ENCODE assay signal across 2 cellular contexts in genomic region chr7:38291117-38291647, GRCh38.
TF ChIP-seq lines count a peak whose summit lies in the region.

No MANE protein-coding gene starts in this region.

TF ChIP-seq in SK-N-SH, 30 proteins besides CTCF, POLR2A, EP300 and RAD21 (continued from another document):
- TF ChIP-seq, protein P1, sequence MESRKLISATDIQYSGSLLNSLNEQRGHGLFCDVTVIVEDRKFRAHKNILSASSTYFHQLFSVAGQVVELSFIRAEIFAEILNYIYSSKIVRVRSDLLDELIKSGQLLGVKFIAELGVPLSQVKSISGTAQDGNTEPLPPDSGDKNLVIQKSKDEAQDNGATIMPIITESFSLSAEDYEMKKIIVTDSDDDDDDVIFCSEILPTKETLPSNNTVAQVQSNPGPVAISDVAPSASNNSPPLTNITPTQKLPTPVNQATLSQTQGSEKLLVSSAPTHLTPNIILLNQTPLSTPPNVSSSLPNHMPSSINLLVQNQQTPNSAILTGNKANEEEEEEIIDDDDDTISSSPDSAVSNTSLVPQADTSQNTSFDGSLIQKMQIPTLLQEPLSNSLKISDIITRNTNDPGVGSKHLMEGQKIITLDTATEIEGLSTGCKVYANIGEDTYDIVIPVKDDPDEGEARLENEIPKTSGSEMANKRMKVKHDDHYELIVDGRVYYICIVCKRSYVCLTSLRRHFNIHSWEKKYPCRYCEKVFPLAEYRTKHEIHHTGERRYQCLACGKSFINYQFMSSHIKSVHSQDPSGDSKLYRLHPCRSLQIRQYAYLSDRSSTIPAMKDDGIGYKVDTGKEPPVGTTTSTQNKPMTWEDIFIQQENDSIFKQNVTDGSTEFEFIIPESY (IDR thresholded peaks at IDR 0.05; ENCODE audit: borderline replicate concordance, low read depth), result no peak

TF ChIP-seq in GM12878, 131 proteins besides CTCF, POLR2A, EP300 and RAD21 (continued from another document):
- TF ChIP-seq BRCA1 (IDR thresholded peaks at IDR 0.05; ENCODE audit: low read depth, low read length) (no peak), ZNF622 (IDR thresholded peaks at IDR 0.05) (no peak), CHD1 (IDR thresholded peaks at IDR 0.05; ENCODE audit: low read depth, low read length) (no peak), SPI1 (IDR thresholded peaks at IDR 0.05; ENCODE audit: borderline replicate concordance, insufficient read depth, low read depth, low read length) (no peak), ZNF592 (IDR thresholded peaks at IDR 0.05) (no peak)
- TF ChIP-seq, protein P2, sequence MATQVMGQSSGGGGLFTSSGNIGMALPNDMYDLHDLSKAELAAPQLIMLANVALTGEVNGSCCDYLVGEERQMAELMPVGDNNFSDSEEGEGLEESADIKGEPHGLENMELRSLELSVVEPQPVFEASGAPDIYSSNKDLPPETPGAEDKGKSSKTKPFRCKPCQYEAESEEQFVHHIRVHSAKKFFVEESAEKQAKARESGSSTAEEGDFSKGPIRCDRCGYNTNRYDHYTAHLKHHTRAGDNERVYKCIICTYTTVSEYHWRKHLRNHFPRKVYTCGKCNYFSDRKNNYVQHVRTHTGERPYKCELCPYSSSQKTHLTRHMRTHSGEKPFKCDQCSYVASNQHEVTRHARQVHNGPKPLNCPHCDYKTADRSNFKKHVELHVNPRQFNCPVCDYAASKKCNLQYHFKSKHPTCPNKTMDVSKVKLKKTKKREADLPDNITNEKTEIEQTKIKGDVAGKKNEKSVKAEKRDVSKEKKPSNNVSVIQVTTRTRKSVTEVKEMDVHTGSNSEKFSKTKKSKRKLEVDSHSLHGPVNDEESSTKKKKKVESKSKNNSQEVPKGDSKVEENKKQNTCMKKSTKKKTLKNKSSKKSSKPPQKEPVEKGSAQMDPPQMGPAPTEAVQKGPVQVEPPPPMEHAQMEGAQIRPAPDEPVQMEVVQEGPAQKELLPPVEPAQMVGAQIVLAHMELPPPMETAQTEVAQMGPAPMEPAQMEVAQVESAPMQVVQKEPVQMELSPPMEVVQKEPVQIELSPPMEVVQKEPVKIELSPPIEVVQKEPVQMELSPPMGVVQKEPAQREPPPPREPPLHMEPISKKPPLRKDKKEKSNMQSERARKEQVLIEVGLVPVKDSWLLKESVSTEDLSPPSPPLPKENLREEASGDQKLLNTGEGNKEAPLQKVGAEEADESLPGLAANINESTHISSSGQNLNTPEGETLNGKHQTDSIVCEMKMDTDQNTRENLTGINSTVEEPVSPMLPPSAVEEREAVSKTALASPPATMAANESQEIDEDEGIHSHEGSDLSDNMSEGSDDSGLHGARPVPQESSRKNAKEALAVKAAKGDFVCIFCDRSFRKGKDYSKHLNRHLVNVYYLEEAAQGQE (IDR thresholded peaks at IDR 0.05; ENCODE audit: low read depth, low read length), result no peak
